ENCODE assay signal across 20 cellular contexts in genomic region chr18:62175521-62175920, GRCh38.
"Had no signal": no experiment of that assay in that cellular context is flagged by ENCODE, and none has a peak within 500 bp of the region (broad histone marks: within the 10 kb centered on the region; RNA-seq: fewer than 3 reads in every experiment).

No MANE protein-coding gene starts in this region.

- H3K27ac Mint-ChIP-seq: T-helper 1 cell treated with Interleukin-12 subunit alpha and Interleukin-12 subunit beta and Interleukin-4 antibody, amounts not matched to agents 30 μg/mL and 1 μg/mL, for 36 hours had no signal

- H3K4me3 Mint-ChIP-seq: activated T-cell treated with anti-CD3 and anti-CD28 coated beads, Interleukin-2, amount 50 U/mL, for 4 hours; T-helper 1 cell treated with Interleukin-12 subunit alpha and Interleukin-12 subunit beta and Interleukin-4 antibody, amounts not matched to agents 30 μg/mL and 1 μg/mL, for 36 hours had no signal

- DNase-seq: activated CD4-positive, alpha-beta T cell treated with anti-CD3 and anti-CD28 coated beads for 1 hour; activated CD8-positive, alpha-beta memory T cell treated with anti-CD3 and anti-CD28 coated beads for 24 hours; activated gamma-delta T cell; activated naive CD4-positive, alpha-beta T cell treated with anti-CD3 and anti-CD28 coated beads, Interleukin-2, amount 50 U/mL, for 16 hours; activated T-cell treated with anti-CD3 and anti-CD28 coated beads, Interleukin-2, amount 50 U/mL, for 4 hours; amniotic stem cell; body of pancreas; central memory CD4-positive, alpha-beta T cell; Karpas-422; MM.1S; NCI-H1105; NCI-H1436; NCI-H1694 treated with DMSO at 0.1 percent for 48 hours; NCI-H2029 treated with DMSO at 0.1 percent for 48 hours; NCI-H345; NCI-H510A; Peyer's patch; SHP77 had no signal

- ATAC-seq: activated T-cell treated with anti-CD3 and anti-CD28 coated beads, Interleukin-2, amount 50 U/mL, for 4 hours; body of pancreas; K562 had no signal

- H3K9me3 Mint-ChIP-seq: activated T-cell treated with anti-CD3 and anti-CD28 coated beads, Interleukin-2, amount 50 U/mL, for 4 hours; T-helper 1 cell treated with Interleukin-12 subunit alpha and Interleukin-12 subunit beta and Interleukin-4 antibody, amounts not matched to agents 30 μg/mL and 1 μg/mL, for 36 hours had no signal
